ENCODE assay signal across 8 cellular contexts in the genomic region with DNA sequence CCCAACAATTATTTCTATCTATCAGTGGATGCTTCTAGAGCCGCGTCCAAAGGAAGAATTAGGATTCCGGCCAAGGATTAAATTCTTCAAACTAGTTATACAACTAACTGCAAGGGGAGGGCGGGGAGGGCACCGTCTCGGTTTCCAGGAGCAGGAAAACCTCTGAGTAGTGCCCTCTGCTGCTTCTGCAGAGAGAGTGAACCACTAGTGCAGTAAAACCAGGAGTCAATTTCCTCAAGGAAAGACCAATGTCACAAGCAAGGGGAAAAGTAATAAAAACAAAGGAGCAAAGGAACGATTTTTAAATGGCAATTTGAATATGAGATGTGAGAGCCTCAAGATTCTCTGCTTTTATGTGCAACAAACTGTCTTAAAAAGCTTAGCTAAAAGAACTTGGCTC. TPM values are rescaled to one million over a fixed set of nuclear protein-coding genes. Genes with fewer than 3 reads are reported as not detected.
DNase-seq lines count a peak whose midpoint lies in the region; TF ChIP-seq lines count a peak whose summit lies in the region.
"Had no signal": no experiment of that assay in that cellular context is flagged by ENCODE, and none has a peak within 500 bp of the region (broad histone marks: within the 10 kb centered on the region; RNA-seq: fewer than 3 reads in every experiment).

No MANE protein-coding gene starts in this region.

- H3K4me2 ChIP-seq in H9 (ENCODE audit: insufficient read depth, insufficient read length, low read length): no peak overlapping the region

- H3K27me3 ChIP-seq in H9 (ENCODE audit: insufficient read depth, low read length) (no peaks in the 10 kb centered on the region), ascending aorta (no peaks in the 10 kb centered on the region), thyroid gland (no peaks in the 10 kb centered on the region)
- H3K27me3 ChIP-seq in effector memory CD4-positive, alpha-beta T cell (replicated peaks; ENCODE audit: control insufficient read depth, insufficient read depth, low read length, poor library complexity, severe bottlenecking): no peaks in the 10 kb centered on the region

- no peak overlapping the region for H2BK5ac ChIP-seq in H9 (ENCODE audit: insufficient read length, low read length)

- H4K91ac ChIP-seq in H9 (ENCODE audit: insufficient read length, low read depth, low read length): no peak overlapping the region

- H2BK20ac ChIP-seq in H9 (ENCODE audit: low read depth, low read length, poor library complexity, severe bottlenecking): no peak overlapping the region

- no peaks in the 10 kb centered on the region for H3K79me1 ChIP-seq in H9 (ENCODE audit: insufficient read depth, low read depth, low read length, poor library complexity, severe bottlenecking)

- DNase-seq in H9 (peak; percentile 58), ascending aorta (ENCODE audit: low spot score in 2 of 2) (peak in 1 of 2 donors; percentile 68), iPS-NIHi11 (ENCODE audit: low spot score) (peak; percentile 53), thyroid gland (peak; percentile 85 to 87), NCI-H2196 treated with DMSO at 0.1 percent for 48 hours (lab: John Stamatoyannopoulos, UW; ENCODE audit: unreplicated experiment) (no peak), NCI-H2107 (lab: John Stamatoyannopoulos, UW) (no peak)
- no peak for DNase-seq in effector memory CD4-positive, alpha-beta T cell
- DNase-seq: activated CD8-positive, alpha-beta T cell treated with anti-CD3 and anti-CD28 coated beads for 36 hours had no signal

- no CpG with 5 or more reads among the region's 7 CpGs for WGBS in H9 (ENCODE audit: extremely low coverage, insufficient read length, low lambda C conversion rate)
- WGBS in thyroid gland, 2 donors: 6 to 8% methylated on average over 7 of the region's 7 CpGs

- H4K8ac ChIP-seq in H9 (replicated peaks; ENCODE audit: insufficient read length, low read depth, low read length): no peak overlapping the region

- H3K4me1 Mint-ChIP-seq in H9: peaks cover 13 to 19% of the 10 kb centered on the region in 2 experiments

- TF ChIP-seq POLR2A in thyroid gland (IDR thresholded peaks at IDR 0.05): no peak

- H2AFZ ChIP-seq in H9 (ENCODE audit: low read length): no peak overlapping the region

- TF ChIP-seq CTCF in H9 (conservative IDR thresholded peaks at IDR 0.05) (peak; percentile 68), ascending aorta (IDR thresholded peaks at IDR 0.05) (peak; percentile 37 to 63 (median 57)), thyroid gland (IDR thresholded peaks at IDR 0.05) (peak in 4 of 6 experiments; percentile 57 to 65 (median 64))

- no peak overlapping the region for H3K56ac ChIP-seq in H9 (ENCODE audit: insufficient read length, low read depth, low read length)

- H3K36me3 ChIP-seq in ascending aorta (no peaks in the 10 kb centered on the region), thyroid gland (no peaks in the 10 kb centered on the region)
- H3K36me3 ChIP-seq in effector memory CD4-positive, alpha-beta T cell (ENCODE audit: control insufficient read depth, insufficient read depth, low read length): no peaks in the 10 kb centered on the region

- H3K36me3 Mint-ChIP-seq in H9 (ENCODE audit: insufficient read depth in 1 of 3, low read depth in 3 of 3): no peaks in the 10 kb centered on the region

- no peak overlapping the region for H3K9ac ChIP-seq in H9 (ENCODE audit: extremely low read depth, insufficient read length, low read length)

- no peaks in the 10 kb centered on the region for H3K9me3 Mint-ChIP-seq in H9
- H3K9me3 Mint-ChIP-seq: activated CD8-positive, alpha-beta T cell treated with anti-CD3 and anti-CD28 coated beads for 36 hours had no signal

- H2BK120ac ChIP-seq in H9 (ENCODE audit: low read depth, low read length, poor library complexity, severe bottlenecking): no peak overlapping the region

- H3K23me2 ChIP-seq in H9 (ENCODE audit: insufficient read length, low read depth, low read length, poor library complexity, severe bottlenecking): no peaks in the 10 kb centered on the region

- peak overlapping the region in 1 of 3 experiments; percentile 58; a peak in 1 of 7 replicates for H3K27ac Mint-ChIP-seq in H9
- H3K27ac Mint-ChIP-seq: activated CD8-positive, alpha-beta T cell treated with anti-CD3 and anti-CD28 coated beads for 36 hours had no signal

- no peak overlapping the region for H2BK12ac ChIP-seq in H9 (ENCODE audit: insufficient read length, low read depth, low read length)

- no peaks in the 10 kb centered on the region for H3K79me2 ChIP-seq in H9 (ENCODE audit: insufficient read depth, low read length)

- H3K14ac ChIP-seq in H9 (ENCODE audit: insufficient read depth, low read length): no peak overlapping the region

- no peak overlapping the region for H2BK15ac ChIP-seq in H9 (ENCODE audit: low read depth, low read length)

- H2AK5ac ChIP-seq in H9 (ENCODE audit: insufficient read length, low read length): no peak overlapping the region

- no peaks in the 10 kb centered on the region for H3K4me1 ChIP-seq in H9 (ENCODE audit: insufficient read depth, low read length)
- H3K4me1 ChIP-seq in ascending aorta: peaks cover 0 to 5% of the 10 kb centered on the region in 2 donors
- peaks cover 0 to 14% of the 10 kb centered on the region in 2 donors for H3K4me1 ChIP-seq in thyroid gland
- no peaks in the 10 kb centered on the region for H3K4me1 ChIP-seq in effector memory CD4-positive, alpha-beta T cell (ENCODE audit: control insufficient read depth, insufficient read depth, low read length, poor library complexity, severe bottlenecking)

- H3K4me3 Mint-ChIP-seq in H9: no peak overlapping the region
- H3K4me3 Mint-ChIP-seq: activated CD8-positive, alpha-beta T cell treated with anti-CD3 and anti-CD28 coated beads for 36 hours had no signal

- H3K4ac ChIP-seq in H9 (ENCODE audit: low read depth, low read length): no peak overlapping the region

- intact Hi-C loops in ascending aorta (cut with DNase I): loop anchor here (5.0 kb wide), 2 partner anchors 57 to 268 kb away; partner anchors contain the start of gene LYRM2
- intact Hi-C loops in thyroid gland (cut with DNase I): loop anchor here (10.0 kb wide), 1 partner anchor 54 kb away; the partner anchor contains the start of gene GABRR2

- no peaks in the 10 kb centered on the region for H4K20me1 ChIP-seq in H9 (ENCODE audit: control insufficient read depth, insufficient read depth, insufficient read length)

- H3K4me3 ChIP-seq in ascending aorta (no peak overlapping the region), thyroid gland (replicated peaks in 1 of 3) (no peak overlapping the region)
- H3K4me3 ChIP-seq in effector memory CD4-positive, alpha-beta T cell (ENCODE audit: insufficient read depth, low read depth, low read length, poor library complexity, severe bottlenecking): no peak overlapping the region

- H3K27ac ChIP-seq in H9 (ENCODE audit: insufficient read length, low read depth, low read length) (no peak overlapping the region), ascending aorta (no peak overlapping the region), thyroid gland (peak overlapping the region in 1 of 3 donors; percentile 8)
- no peak overlapping the region for H3K27ac ChIP-seq in effector memory CD4-positive, alpha-beta T cell (ENCODE audit: insufficient read depth, low read length, poor library complexity, severe bottlenecking)

- H3K27me3 Mint-ChIP-seq in H9 (ENCODE audit: low read depth): no peaks in the 10 kb centered on the region
- H3K27me3 Mint-ChIP-seq: activated CD8-positive, alpha-beta T cell treated with anti-CD3 and anti-CD28 coated beads for 36 hours had no signal

- H3T11ph ChIP-seq in H9 (ENCODE audit: low read length): no peak overlapping the region

- no peak overlapping the region for H4K5ac ChIP-seq in H9 (ENCODE audit: insufficient read length, low read depth, low read length)

- no peak overlapping the region for H3K23ac ChIP-seq in H9 (ENCODE audit: insufficient read length, low read depth, low read length)

- no peaks in the 10 kb centered on the region for H3K9me3 ChIP-seq in H9 (ENCODE audit: control insufficient read depth, low read depth, low read length)
- H3K9me3 ChIP-seq in ascending aorta: no peaks in the 10 kb centered on the region
- no peaks in the 10 kb centered on the region for H3K9me3 ChIP-seq in thyroid gland
- H3K9me3 ChIP-seq in effector memory CD4-positive, alpha-beta T cell (ENCODE audit: control insufficient read depth, low read length): no peaks in the 10 kb centered on the region

- H3K18ac ChIP-seq in H9 (ENCODE audit: insufficient read length, low read depth, low read length): no peak overlapping the region

RNA-seq across cellular contexts. Expression of gene UBE2J1, which starts 16.5 kb away (rescaled TPM):
- total RNA-seq in H9 (2021) (13.1 and 13.2 TPM in 2 replicates), ascending aorta (29.5 TPM), thyroid gland (10 to 100 TPM; 49.8 to 63.1 (median 51.9) TPM)

RNA-seq across cellular contexts. Expression of gene RRAGD, which starts 43.1 kb away (rescaled TPM):
- total RNA-seq in H9 (2021): 8.3 and 10.6 TPM in 2 replicates
- total RNA-seq in ascending aorta: 9.2 TPM
- 10 to 100 TPM; 49.8 to 73.0 (median 62.2) TPM for total RNA-seq in thyroid gland

RNA-seq across cellular contexts. Expression of gene GABRR2, which starts 53.9 kb away (rescaled TPM):
- total RNA-seq in H9 (2021) (not detected in 2 replicates), ascending aorta (0.32 TPM), thyroid gland (1 to 10 TPM in 1 of 4 donors, under 1 TPM in 3; 0.42 to 2.1 (median 0.56) TPM)

Comparison
In these comparisons a context has a peak if more than half of its experiments do, and no peak if none do; other contexts are left out.
1. DNase-seq: peak in H9 (single experiment), iPS-NIHi11 (single experiment) and thyroid gland (2 of 2); none in NCI-H2196 treated with DMSO at 0.1 percent for 48 hours (single experiment), effector memory CD4-positive, alpha-beta T cell (0 of 3) and NCI-H2107 (single experiment).
2. Peak in every context shown above with its lines, with median percentiles within 50 percentile points of each other: CTCF ChIP-seq.